ENCODE assay signal across 12 cellular contexts in genomic region chr7:127943541-127944521, GRCh38.
A peak's percentile ranks its signal among the peaks of the same experiment; 100 is the strongest.
DNase-seq lines count a peak whose midpoint lies in the region; ATAC-seq and TF ChIP-seq lines count a peak whose summit lies in the region.
"Had no signal": no experiment of that assay in that cellular context is flagged by ENCODE, and none has a peak within 500 bp of the region (broad histone marks: within the 10 kb centered on the region; RNA-seq: fewer than 3 reads in every experiment).

No MANE protein-coding gene starts in this region.

- no peak for TF ChIP-seq CTCF in astrocyte of the cerebellum (IDR thresholded peaks at IDR 0.05; ENCODE audit: low read depth, low read length, missing control alignments)
- TF ChIP-seq CTCF in GM20000 (IDR thresholded peaks at IDR 0.05; ENCODE audit: extremely low read depth, missing control alignments), result no peak

- no peak overlapping the region for H3K4me3 ChIP-seq in astrocyte of the cerebellum (ENCODE audit: low read depth, low read length)

- in situ Hi-C loops in astrocyte of the cerebellum (cut with HindIII; ENCODE audit: low sequenced_read_pairs), result no loop called here

- ATAC-seq in GM21381 (IDR thresholded peaks at IDR 0.05; ENCODE audit: unreplicated experiment), result no peak
- ATAC-seq: CD8-positive, alpha-beta T cell had no signal

- peak; percentile 33 for DNase-seq in COLO668 (lab: John Stamatoyannopoulos, UW; ENCODE audit: unreplicated experiment)
- DNase-seq in NCI-H1694 treated with DMSO at 0.1 percent for 48 hours (lab: John Stamatoyannopoulos, UW), result peak; percentile 78
- peak; percentile 76 for DNase-seq in astrocyte of the cerebellum (ENCODE audit: low read depth)
- DNase-seq in medulla oblongata (ENCODE audit: extremely low spot score), result peak; percentile 94
- no peak for DNase-seq in GM20000 (ENCODE audit: low spot score)
- DNase-seq in DMS53 treated with DMSO at 0.1 percent for 48 hours (lab: John Stamatoyannopoulos, UW; ENCODE audit: unreplicated experiment), result no peak
- DNase-seq in GOT3 (lab: John Stamatoyannopoulos, UW), result no peak
- DNase-seq: activated CD4-positive, alpha-beta T cell treated with anti-CD3 and anti-CD28 coated beads, Interleukin-2, amount 50 U/mL, for 1 hour; CD8-positive, alpha-beta T cell; SIG-M5; stimulated activated CD4-positive, alpha-beta T cell treated with anti-CD3 and anti-CD28 coated beads, Interleukin-4, amount 100 ng/mL, for 4 hours had no signal

Comparison
In these comparisons a context has a peak if more than half of its experiments do, and no peak if none do; other contexts are left out.
1. DNase-seq: peak in COLO668 (single experiment), NCI-H1694 treated with DMSO at 0.1 percent for 48 hours (single experiment), astrocyte of the cerebellum (single experiment) and medulla oblongata (single experiment); none in GM20000 (single experiment), DMS53 treated with DMSO at 0.1 percent for 48 hours (single experiment) and GOT3 (single experiment).